Comparison of ENCODE assay signal across 8 cellular contexts in the genomic region with DNA sequence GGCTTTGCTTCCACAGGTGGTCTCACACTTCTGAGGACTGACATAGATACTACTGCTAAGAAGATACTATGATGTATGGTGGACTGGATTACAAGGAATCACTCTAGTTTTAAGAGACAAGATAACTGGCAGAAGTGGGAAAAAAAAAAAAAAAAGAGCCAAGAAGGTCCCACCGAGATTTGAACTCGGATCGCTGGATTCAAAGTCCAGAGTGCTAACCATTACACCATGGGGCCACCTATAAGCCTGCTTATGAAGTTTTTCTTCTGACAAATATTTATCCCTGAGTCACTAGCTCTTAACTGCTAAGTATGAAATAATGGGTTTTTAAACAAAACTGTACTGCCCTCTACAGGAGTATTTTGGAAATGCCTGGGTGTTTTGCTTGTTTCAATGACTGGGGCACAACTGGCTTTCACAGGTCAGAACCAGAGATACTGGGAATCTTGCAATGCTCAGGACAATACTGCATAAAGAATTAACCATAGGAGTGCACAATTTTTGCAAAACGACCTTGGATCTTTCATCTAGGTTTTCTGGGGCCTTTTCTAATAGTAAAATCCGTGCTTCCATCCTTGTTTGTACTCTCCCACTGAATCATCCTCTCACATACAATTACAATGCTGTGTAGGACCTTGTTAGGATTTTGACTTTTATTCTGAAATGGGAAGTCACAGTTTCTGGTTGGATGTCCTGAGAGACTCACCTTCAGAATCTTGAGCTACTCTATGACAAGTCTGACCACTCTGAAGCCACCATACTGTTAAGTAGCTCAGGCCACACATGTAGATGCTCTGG.
DNase-seq lines count a peak whose midpoint lies in the region; ATAC-seq, FAIRE-seq and TF ChIP-seq lines count a peak whose summit lies in the region.

No MANE protein-coding gene starts in this region.

- no peaks in the 10 kb centered on the region for H3K27me3 ChIP-seq in bronchial epithelial cell (ENCODE audit: control insufficient read depth, insufficient read depth, low read length)

- H3K27ac Mint-ChIP-seq in activated CD4-positive, alpha-beta T cell treated with anti-CD3 and anti-CD28 coated beads for 36 hours = peak overlapping the region; percentile 13
- peak overlapping the region; percentile 96 for H3K27ac Mint-ChIP-seq in stimulated activated effector memory CD8-positive, alpha-beta T cell treated with anti-CD3 and anti-CD28 coated beads, Interleukin-12 subunit alpha, Interleukin-12 subunit beta, amount 100 ng/mL, for 72 hours

- DNase-seq in activated CD4-positive, alpha-beta T cell treated with anti-CD3 and anti-CD28 coated beads for 36 hours = peak; percentile 59
- DNase-seq in activated CD4-positive, alpha-beta T cell treated with anti-CD3 and anti-CD28 coated beads for 1 hour = no peak
- peak; percentile 92 for DNase-seq in NCI-H146 treated with DMSO at 0.1 percent for 48 hours (lab: John Stamatoyannopoulos, UW; ENCODE audit: unreplicated experiment)
- peak; percentile 35 for DNase-seq in T follicular helper cell (ENCODE audit: low read depth)
- peak; percentile 90 for DNase-seq in bronchial epithelial cell (ENCODE audit: low read depth)
- DNase-seq in kidney tubule cell (ENCODE audit: low spot score) = peak; percentile 92
- DNase-seq in stimulated activated effector memory CD8-positive, alpha-beta T cell treated with anti-CD3 and anti-CD28 coated beads, Interleukin-12 subunit alpha, Interleukin-12 subunit beta, amount 100 ng/mL, for 72 hours (ENCODE audit: low spot score in 2 of 2) = peak; percentile 75 to 80

- POLR2A ChIA-PET in activated CD4-positive, alpha-beta T cell treated with anti-CD3 and anti-CD28 coated beads for 36 hours (lab: Charles Lee) = interaction anchor here (0.5 to 1.5 kb wide), 6 partner anchors 12 to 126 kb away, joined by 3 to 5 read pairs (median 3); a partner anchor contains a TSS

- H3K36me3 Mint-ChIP-seq in activated CD4-positive, alpha-beta T cell treated with anti-CD3 and anti-CD28 coated beads for 36 hours (ENCODE audit: low read depth) = no peaks in the 10 kb centered on the region
- peaks cover 27% of the 10 kb centered on the region for H3K36me3 Mint-ChIP-seq in stimulated activated effector memory CD8-positive, alpha-beta T cell treated with anti-CD3 and anti-CD28 coated beads, Interleukin-12 subunit alpha, Interleukin-12 subunit beta, amount 100 ng/mL, for 72 hours

- TF ChIP-seq CTCF in bronchial epithelial cell (IDR thresholded peaks at IDR 0.05; ENCODE audit: insufficient read depth, low read length, severe bottlenecking) = peak; percentile 62

- H3K4me1 Mint-ChIP-seq in activated CD4-positive, alpha-beta T cell treated with anti-CD3 and anti-CD28 coated beads for 36 hours = peaks cover 26% of the 10 kb centered on the region
- peaks cover 34% of the 10 kb centered on the region for H3K4me1 Mint-ChIP-seq in stimulated activated effector memory CD8-positive, alpha-beta T cell treated with anti-CD3 and anti-CD28 coated beads, Interleukin-12 subunit alpha, Interleukin-12 subunit beta, amount 100 ng/mL, for 72 hours

- intact Hi-C loops in activated CD4-positive, alpha-beta T cell treated with anti-CD3 and anti-CD28 coated beads for 36 hours (cut with DNase I, micrococcal nuclease) = loop anchor here in 1 of 2 experiments (1.0 to 5.0 kb wide), 5 partner anchors 43 to 294 kb away; no protein-coding TSS in a partner anchor

- no peaks in the 10 kb centered on the region for H3K36me3 ChIP-seq in bronchial epithelial cell (ENCODE audit: control insufficient read depth, insufficient read depth, low read length)

- CTCF ChIA-PET in activated CD4-positive, alpha-beta T cell treated with anti-CD3 and anti-CD28 coated beads for 36 hours (lab: Charles Lee) = interaction anchor here (0.6 to 3.1 kb wide), 23 partner anchors 9 to 669 kb away, joined by 3 to 42 read pairs (median 4); a partner anchor contains a TSS

- no peak for FAIRE-seq in bronchial epithelial cell (lab: Jason Lieb, UNC)

- H3K4me3 ChIP-seq in bronchial epithelial cell (ENCODE audit: low read depth, low read length) = no peak overlapping the region

- peak; percentile 55 for ATAC-seq in activated CD4-positive, alpha-beta T cell treated with anti-CD3 and anti-CD28 coated beads for 36 hours
- peak; percentile 40 for ATAC-seq in HG02870 (IDR thresholded peaks at IDR 0.05; ENCODE audit: unreplicated experiment)
- ATAC-seq in stimulated activated effector memory CD8-positive, alpha-beta T cell treated with anti-CD3 and anti-CD28 coated beads, Interleukin-12 subunit alpha, Interleukin-12 subunit beta, amount 100 ng/mL, for 72 hours = peak; percentile 76

- H3K27me3 Mint-ChIP-seq in activated CD4-positive, alpha-beta T cell treated with anti-CD3 and anti-CD28 coated beads for 36 hours = peaks cover 6% of the 10 kb centered on the region

- no peak overlapping the region for H3K4me3 Mint-ChIP-seq in activated CD4-positive, alpha-beta T cell treated with anti-CD3 and anti-CD28 coated beads for 36 hours
- no peak overlapping the region for H3K4me3 Mint-ChIP-seq in stimulated activated effector memory CD8-positive, alpha-beta T cell treated with anti-CD3 and anti-CD28 coated beads, Interleukin-12 subunit alpha, Interleukin-12 subunit beta, amount 100 ng/mL, for 72 hours

- no peaks in the 10 kb centered on the region for H3K9me3 Mint-ChIP-seq in activated CD4-positive, alpha-beta T cell treated with anti-CD3 and anti-CD28 coated beads for 36 hours (ENCODE audit: low read depth)
- no peaks in the 10 kb centered on the region for H3K9me3 Mint-ChIP-seq in stimulated activated effector memory CD8-positive, alpha-beta T cell treated with anti-CD3 and anti-CD28 coated beads, Interleukin-12 subunit alpha, Interleukin-12 subunit beta, amount 100 ng/mL, for 72 hours
